ENCODE assay signal across 1 cellular context in the genomic region with DNA sequence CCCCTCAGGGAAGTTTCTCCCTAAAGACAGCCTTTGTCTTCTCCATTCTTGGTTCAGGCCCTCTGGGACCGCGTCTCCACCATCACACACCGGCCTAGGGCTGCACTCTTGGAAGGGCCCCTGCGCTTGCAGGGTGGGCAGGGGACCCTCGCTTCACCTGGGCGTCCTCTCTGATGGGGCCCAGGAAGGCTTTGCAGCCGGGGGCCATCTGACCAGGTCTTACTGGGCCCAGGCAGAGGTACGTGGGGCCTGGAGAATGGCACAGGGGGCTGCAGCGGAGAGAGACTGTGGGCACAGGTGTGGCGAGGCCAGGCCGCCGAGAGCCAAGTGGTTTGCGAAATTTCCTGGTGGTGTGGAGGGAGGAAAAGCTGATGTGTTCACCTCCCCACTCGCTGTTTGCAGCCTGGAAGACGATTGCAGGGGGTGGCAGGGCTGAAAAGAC.
TF ChIP-seq lines count a peak whose summit lies in the region.

No MANE protein-coding gene starts in this region.

TF ChIP-seq in HEK293T, 16 proteins besides CTCF, POLR2A, EP300 and RAD21 (continued from another document):
- TF ChIP-seq NFRKB (IDR thresholded peaks at IDR 0.05) (no peak), TARDBP (IDR thresholded peaks at IDR 0.05) (no peak), BHLHE40 (IDR thresholded peaks at IDR 0.05; ENCODE audit: borderline replicate concordance) (no peak), LEF1 (IDR thresholded peaks at IDR 0.05; ENCODE audit: borderline replicate concordance) (no peak), ZNF384 (IDR thresholded peaks at IDR 0.05) (no peak), ARNT (IDR thresholded peaks at IDR 0.05) (no peak), SUZ12 (IDR thresholded peaks at IDR 0.05) (no peak), CTBP1 (IDR thresholded peaks at IDR 0.05; ENCODE audit: borderline replicate concordance) (no peak)
